In genomic region chr16:55082594-55082982, GRCh38 we compare ENCODE assay signal across 14 cellular contexts.
DNase-seq lines count a peak whose midpoint lies in the region; ATAC-seq and TF ChIP-seq lines count a peak whose summit lies in the region.
"Had no signal": no experiment of that assay in that cellular context is flagged by ENCODE, and none has a peak within 500 bp of the region (broad histone marks: within the 10 kb centered on the region; RNA-seq: fewer than 3 reads in every experiment).

No MANE protein-coding gene starts in this region.

- peak overlapping the region; percentile 50 for H3K4me3 ChIP-seq in thoracic aorta
- H3K4me3 ChIP-seq in MG63: no peak overlapping the region

- no peak for DNase-seq in left ventricle myocardium superior
- no peak for DNase-seq in Right ventricle myocardium superior
- no peak for DNase-seq in H9
- DNase-seq in fibroblast of peridontal ligament (ENCODE audit: extremely low read depth): peak; percentile 8
- no peak for DNase-seq in thoracic aorta (ENCODE audit: low spot score)
- no peak for DNase-seq in HEK293T (ENCODE audit: extremely low spot score)
- no peak for DNase-seq in MG63
- no peak for DNase-seq in GF-D8 (lab: John Stamatoyannopoulos, UW)
- DNase-seq: ACHN; CD4-positive, alpha-beta memory T cell; DMS79; HCEC 1CT; IMR-90 had no signal

- WGBS in H9 (ENCODE audit: extremely low coverage, insufficient read length, low lambda C conversion rate): no CpG with 5 or more reads among the region's 5 CpGs

- H3K9me3 ChIP-seq in H9 (ENCODE audit: control insufficient read depth, low read depth, low read length) (no peaks in the 10 kb centered on the region), thoracic aorta (no peaks in the 10 kb centered on the region), MG63 (no peaks in the 10 kb centered on the region)

- no peaks in the 10 kb centered on the region for H3K4me1 Mint-ChIP-seq in H9
- H3K4me1 Mint-ChIP-seq: CD4-positive, alpha-beta memory T cell had no signal

- no peaks in the 10 kb centered on the region for H3K36me3 ChIP-seq in thoracic aorta
- H3K36me3 ChIP-seq in MG63: no peaks in the 10 kb centered on the region

- H3T11ph ChIP-seq in H9 (ENCODE audit: low read length): no peak overlapping the region

- no peaks in the 10 kb centered on the region for H3K4me1 ChIP-seq in H9 (ENCODE audit: insufficient read depth, low read length)
- peaks cover 0 to 6% of the 10 kb centered on the region in 2 donors for H3K4me1 ChIP-seq in thoracic aorta (ENCODE audit: control insufficient read depth in 1 of 2, low read depth in 2 of 2)

- no peak overlapping the region for H2BK5ac ChIP-seq in H9 (ENCODE audit: insufficient read length, low read length)

- CTCF ChIA-PET in HEK293T (lab: Yijun Ruan, JAX): no interaction called here

- no peak overlapping the region for H3K23ac ChIP-seq in H9 (ENCODE audit: insufficient read length, low read depth, low read length)

- no peak overlapping the region for H3K14ac ChIP-seq in H9 (ENCODE audit: insufficient read depth, low read length)

- no peak overlapping the region for H4K91ac ChIP-seq in H9 (ENCODE audit: insufficient read length, low read depth, low read length)

- H3K27me3 Mint-ChIP-seq in H9 (ENCODE audit: low read depth): peaks cover 3% of the 10 kb centered on the region
- H3K27me3 Mint-ChIP-seq: CD4-positive, alpha-beta memory T cell had no signal

- H3K36me3 Mint-ChIP-seq in H9 (ENCODE audit: insufficient read depth in 1 of 3, low read depth in 3 of 3): no peaks in the 10 kb centered on the region
- H3K36me3 Mint-ChIP-seq: CD4-positive, alpha-beta memory T cell had no signal

- POLR2A ChIA-PET in HEK293T (lab: Yijun Ruan, JAX): no interaction called here

- intact Hi-C loops in left ventricle myocardium superior (cut with micrococcal nuclease) (no loop called here), Right ventricle myocardium superior (cut with DNase I) (no loop called here)

- no peak overlapping the region for H3K27ac ChIP-seq in H9 (ENCODE audit: insufficient read length, low read depth, low read length)
- no peak overlapping the region for H3K27ac ChIP-seq in thoracic aorta
- H3K27ac ChIP-seq: C4-2B had no signal

- H4K8ac ChIP-seq in H9 (replicated peaks; ENCODE audit: insufficient read length, low read depth, low read length): no peak overlapping the region

- H3K9ac ChIP-seq in H9 (ENCODE audit: extremely low read depth, insufficient read length, low read length): no peak overlapping the region

- H3K23me2 ChIP-seq in H9 (ENCODE audit: insufficient read length, low read depth, low read length, poor library complexity, severe bottlenecking): no peaks in the 10 kb centered on the region

- peak overlapping the region; percentile 65 for H2BK120ac ChIP-seq in H9 (ENCODE audit: low read depth, low read length, poor library complexity, severe bottlenecking)

- ATAC-seq in left ventricle myocardium superior: peak; percentile 42
- ATAC-seq in Right ventricle myocardium superior (ENCODE audit: poor library complexity): no peak
- no peak for ATAC-seq in thoracic aorta (ENCODE audit: insufficient number of reproducible peaks, low FRiP score, low read depth)

- H3K56ac ChIP-seq in H9 (ENCODE audit: insufficient read length, low read depth, low read length): no peak overlapping the region

- H3K9me3 Mint-ChIP-seq in H9: peaks cover 0 to 2% of the 10 kb centered on the region in 2 experiments; a peak in 1 of 5 replicates

- H3K27me3 ChIP-seq in H9 (ENCODE audit: insufficient read depth, low read length) (no peaks in the 10 kb centered on the region), thoracic aorta (replicated peaks; ENCODE audit: insufficient read depth) (no peaks in the 10 kb centered on the region), MG63 (no peaks in the 10 kb centered on the region)

- H3K18ac ChIP-seq in H9 (ENCODE audit: insufficient read length, low read depth, low read length): no peak overlapping the region

- H3K27ac Mint-ChIP-seq in H9: no peak overlapping the region
- H3K27ac Mint-ChIP-seq: CD4-positive, alpha-beta memory T cell had no signal

- H3K4me2 ChIP-seq in H9 (ENCODE audit: insufficient read depth, insufficient read length, low read length): no peak overlapping the region

- TF ChIP-seq CTCF in H9 (conservative IDR thresholded peaks at IDR 0.05) (no peak), thoracic aorta (IDR thresholded peaks at IDR 0.05) (no peak)

- H3K4ac ChIP-seq in H9 (ENCODE audit: low read depth, low read length): no peak overlapping the region

- H2BK15ac ChIP-seq in H9 (ENCODE audit: low read depth, low read length): no peak overlapping the region

- H4K20me1 ChIP-seq in H9 (ENCODE audit: control insufficient read depth, insufficient read depth, insufficient read length): no peaks in the 10 kb centered on the region

- H2BK12ac ChIP-seq in H9 (ENCODE audit: insufficient read length, low read depth, low read length): no peak overlapping the region

- no peak overlapping the region for H3K4me3 Mint-ChIP-seq in H9
- H3K4me3 Mint-ChIP-seq: CD4-positive, alpha-beta memory T cell had no signal

- no peaks in the 10 kb centered on the region for H3K79me2 ChIP-seq in H9 (ENCODE audit: insufficient read depth, low read length)

- no peaks in the 10 kb centered on the region for H3K79me1 ChIP-seq in H9 (ENCODE audit: insufficient read depth, low read depth, low read length, poor library complexity, severe bottlenecking)

- H2AFZ ChIP-seq in H9 (ENCODE audit: low read length): no peak overlapping the region

- H2AK5ac ChIP-seq in H9 (ENCODE audit: insufficient read length, low read length): no peak overlapping the region

- no peak overlapping the region for H2BK20ac ChIP-seq in H9 (ENCODE audit: low read depth, low read length, poor library complexity, severe bottlenecking)

- H4K5ac ChIP-seq in H9 (ENCODE audit: insufficient read length, low read depth, low read length): no peak overlapping the region

TF ChIP-seq in HEK293T, 16 proteins besides CTCF, POLR2A, EP300 and RAD21:
- TF ChIP-seq SP1 (IDR thresholded peaks at IDR 0.05) (no peak), TARDBP (IDR thresholded peaks at IDR 0.05) (no peak), HDGF (IDR thresholded peaks at IDR 0.05; ENCODE audit: borderline replicate concordance) (no peak), CTBP1 (IDR thresholded peaks at IDR 0.05; ENCODE audit: borderline replicate concordance) (no peak), ZNF384 (IDR thresholded peaks at IDR 0.05) (no peak), PKNOX1 (IDR thresholded peaks at IDR 0.05) (no peak), FOXK2 (IDR thresholded peaks at IDR 0.05) (no peak), ARNT (IDR thresholded peaks at IDR 0.05) (no peak), L3MBTL2 (conservative IDR thresholded peaks at IDR 0.05) (no peak), SUZ12 (IDR thresholded peaks at IDR 0.05) (no peak), FOXA1 (IDR thresholded peaks at IDR 0.05) (no peak), ELF4 (IDR thresholded peaks at IDR 0.05) (no peak), NFRKB (IDR thresholded peaks at IDR 0.05) (no peak), FOXM1 (IDR thresholded peaks at IDR 0.05; ENCODE audit: borderline replicate concordance) (no peak), BHLHE40 (IDR thresholded peaks at IDR 0.05; ENCODE audit: borderline replicate concordance) (no peak), LEF1 (IDR thresholded peaks at IDR 0.05; ENCODE audit: borderline replicate concordance) (no peak)
